ENCODE assay signal across 1 cellular context in the genomic region with DNA sequence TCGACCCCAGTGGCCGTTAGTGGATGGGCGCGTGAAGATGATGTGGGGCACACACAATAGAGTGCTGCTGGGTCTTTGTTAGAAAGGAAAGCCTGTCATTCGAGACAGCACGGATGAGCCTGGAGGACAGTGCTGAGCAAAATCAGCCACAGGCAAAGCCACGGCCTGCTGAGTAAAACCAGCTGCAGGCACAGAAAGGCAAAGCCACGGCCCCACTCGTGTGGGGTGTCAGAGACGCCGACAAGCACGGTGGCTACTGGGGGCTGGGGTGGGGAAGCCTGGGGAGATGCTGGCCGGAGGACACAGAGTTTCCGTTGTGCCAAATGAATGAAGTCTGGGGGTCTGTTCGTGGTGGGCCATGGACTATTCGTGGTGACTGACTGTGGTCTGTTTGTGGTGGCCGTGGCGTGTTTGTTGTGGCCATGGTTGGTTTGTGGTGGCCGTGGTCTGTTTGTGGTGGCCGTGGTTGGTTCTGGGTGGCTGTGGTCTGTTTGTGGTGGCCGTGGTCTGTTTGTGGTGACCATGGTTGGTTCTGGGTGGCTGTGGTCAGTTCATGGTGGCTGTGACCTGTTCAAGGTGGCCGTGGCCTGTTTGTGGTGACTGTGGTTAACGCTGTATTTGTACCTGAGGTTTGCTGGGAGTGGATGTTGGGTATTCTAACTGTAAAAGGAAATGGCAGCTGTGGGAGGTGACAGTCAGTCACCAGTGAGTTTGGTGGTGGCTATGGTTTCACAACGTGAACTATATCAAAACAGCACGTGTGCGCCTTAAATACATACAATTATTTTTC.
TF ChIP-seq lines count a peak whose summit lies in the region.

No MANE protein-coding gene starts in this region.

TF ChIP-seq in H1, 55 proteins besides CTCF, POLR2A, EP300 and RAD21:
- TF ChIP-seq FOSL1 (IDR thresholded peaks at IDR 0.05; ENCODE audit: insufficient read depth, low read depth, low read length) (peak; percentile 67; the same call in 1 of the 2 replicates), SRF (IDR thresholded peaks at IDR 0.05; ENCODE audit: low read depth, low read length) (no peak), EGR1 (IDR thresholded peaks at IDR 0.05; ENCODE audit: borderline replicate concordance, low read depth, low read length) (peak; percentile 92)
TF ChIP-seq in H1: peak in this region for 2.
